ENCODE assay signal across 11 cellular contexts in the genomic region with DNA sequence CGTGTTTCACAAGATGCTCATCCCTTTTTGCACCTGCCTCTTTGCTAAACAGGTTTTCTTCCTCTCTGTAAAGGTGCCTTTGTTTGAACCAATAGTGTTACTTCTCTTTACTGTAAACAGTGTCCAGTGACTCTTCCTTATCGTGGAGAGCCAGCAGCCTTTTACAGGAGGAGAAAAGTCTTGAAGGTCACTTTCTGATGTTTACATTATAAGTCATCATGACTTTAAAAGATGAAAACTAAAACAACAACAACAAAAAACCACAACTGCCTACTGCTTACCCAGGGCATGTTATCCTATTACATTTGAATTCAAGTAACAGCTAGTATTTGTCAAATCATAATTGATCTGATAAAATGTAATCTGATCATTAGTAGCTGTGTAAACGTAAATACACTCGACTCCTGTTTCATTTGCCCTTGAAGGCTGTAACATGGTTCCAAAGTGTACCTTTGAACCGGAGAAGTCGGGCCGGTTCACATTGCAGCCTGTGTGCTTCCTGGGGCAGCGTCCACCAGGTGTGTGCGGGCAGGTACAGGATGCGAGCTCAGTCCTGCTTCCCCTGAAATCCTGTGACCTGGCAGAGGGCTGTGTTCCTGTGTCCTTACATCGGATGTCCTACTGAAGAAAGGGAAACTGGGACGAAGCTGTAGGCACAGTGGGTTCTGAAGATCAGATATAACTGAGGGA.
DNase-seq lines count a peak whose midpoint lies in the region; ATAC-seq, FAIRE-seq and TF ChIP-seq lines count a peak whose summit lies in the region.
"Had no signal": no experiment of that assay in that cellular context is flagged by ENCODE, and none has a peak within 500 bp of the region (broad histone marks: within the 10 kb centered on the region; RNA-seq: fewer than 3 reads in every experiment).

No MANE protein-coding gene starts in this region.

- no peak overlapping the region for H2AFZ ChIP-seq in H9 (ENCODE audit: low read length)

- no peak overlapping the region for H3T11ph ChIP-seq in H9 (ENCODE audit: low read length)

- H3K4me1 Mint-ChIP-seq in H9 (peaks cover 18 to 21% of the 10 kb centered on the region in 2 experiments), MCF 10A (ENCODE audit: insufficient read depth, unreplicated experiment) (peaks cover 36% of the 10 kb centered on the region)
- H3K4me1 Mint-ChIP-seq in activated T-cell treated with anti-CD3 and anti-CD28 coated beads, Interleukin-2, amount 50 U/mL, for 72 hours (ENCODE audit: low read depth) = peaks cover 30% of the 10 kb centered on the region

- no peak overlapping the region for H2BK12ac ChIP-seq in H9 (ENCODE audit: insufficient read length, low read depth, low read length)

- no peaks in the 10 kb centered on the region for H3K27me3 ChIP-seq in H9 (ENCODE audit: insufficient read depth, low read length)
- no peaks in the 10 kb centered on the region for H3K27me3 ChIP-seq in small intestine (ENCODE audit: control insufficient read depth in 2 of 2, insufficient read depth in 2 of 2, low read length in 2 of 2)

- H3K4me2 ChIP-seq in H9 (ENCODE audit: insufficient read depth, insufficient read length, low read length) = no peak overlapping the region

- no peak overlapping the region for H2AK5ac ChIP-seq in H9 (ENCODE audit: insufficient read length, low read length)

- no CpG with 5 or more reads among the region's 12 CpGs for WGBS in H9 (ENCODE audit: extremely low coverage, insufficient read length, low lambda C conversion rate)
- WGBS in small intestine, 3 donors = 12 to 46% (median 23%) methylated on average over 12 of the region's 12 CpGs

- H2BK5ac ChIP-seq in H9 (ENCODE audit: insufficient read length, low read length) = no peak overlapping the region

- no peak overlapping the region for H2BK15ac ChIP-seq in H9 (ENCODE audit: low read depth, low read length)

- H3K79me2 ChIP-seq in H9 (ENCODE audit: insufficient read depth, low read length) = no peaks in the 10 kb centered on the region

- peaks cover 0 to 2% of the 10 kb centered on the region in 2 experiments; a peak in 2 of 5 replicates for H3K9me3 Mint-ChIP-seq in H9
- H3K9me3 Mint-ChIP-seq in MCF 10A (ENCODE audit: unreplicated experiment) = no peaks in the 10 kb centered on the region
- H3K9me3 Mint-ChIP-seq in activated T-cell treated with anti-CD3 and anti-CD28 coated beads, Interleukin-2, amount 50 U/mL, for 72 hours = no peaks in the 10 kb centered on the region

- H3K14ac ChIP-seq in H9 (ENCODE audit: insufficient read depth, low read length) = no peak overlapping the region

- no peaks in the 10 kb centered on the region for H4K20me1 ChIP-seq in H9 (ENCODE audit: control insufficient read depth, insufficient read depth, insufficient read length)

- H3K4me1 ChIP-seq in H9 (ENCODE audit: insufficient read depth, low read length) = peaks cover 1% of the 10 kb centered on the region; the same call in 1 of the 2 replicates
- H3K4me1 ChIP-seq in small intestine (ENCODE audit: control insufficient read depth in 2 of 2, insufficient read depth in 1 of 2, low read depth in 1 of 2, low read length in 1 of 2) = peaks cover 0 to 2% of the 10 kb centered on the region in 2 donors

- no peak overlapping the region for H2BK120ac ChIP-seq in H9 (ENCODE audit: low read depth, low read length, poor library complexity, severe bottlenecking)

- no peak overlapping the region for H3K9ac ChIP-seq in H9 (ENCODE audit: extremely low read depth, insufficient read length, low read length)

- H3K4me3 ChIP-seq in small intestine (ENCODE audit: low read depth in 1 of 2, low read length in 2 of 2) = no peak overlapping the region

- no peaks in the 10 kb centered on the region for H3K23me2 ChIP-seq in H9 (ENCODE audit: insufficient read length, low read depth, low read length, poor library complexity, severe bottlenecking)

- H3K56ac ChIP-seq in H9 (ENCODE audit: insufficient read length, low read depth, low read length) = no peak overlapping the region

- no peaks in the 10 kb centered on the region for H3K9me3 ChIP-seq in H9 (ENCODE audit: control insufficient read depth, low read depth, low read length)
- H3K9me3 ChIP-seq in small intestine (ENCODE audit: control insufficient read depth, low read depth) = no peaks in the 10 kb centered on the region

- no peak for FAIRE-seq in small intestine (lab: Jason Lieb, UNC)

- no peak overlapping the region for H3K23ac ChIP-seq in H9 (ENCODE audit: insufficient read length, low read depth, low read length)

- POLR2A ChIA-PET in MCF 10A (lab: Yijun Ruan, JAX) = interaction anchor here (0.5 to 2.0 kb wide), 8 partner anchors 9 to 1022 kb away, joined by 3 to 11 read pairs (median 5); no protein-coding TSS in a partner anchor

- no peak overlapping the region for H3K4ac ChIP-seq in H9 (ENCODE audit: low read depth, low read length)

- no peak overlapping the region for H4K5ac ChIP-seq in H9 (ENCODE audit: insufficient read length, low read depth, low read length)

- H3K18ac ChIP-seq in H9 (ENCODE audit: insufficient read length, low read depth, low read length) = no peak overlapping the region

- H4K91ac ChIP-seq in H9 (ENCODE audit: insufficient read length, low read depth, low read length) = no peak overlapping the region

- H3K27me3 Mint-ChIP-seq in H9 (ENCODE audit: low read depth) = no peaks in the 10 kb centered on the region
- H3K27me3 Mint-ChIP-seq in MCF 10A (ENCODE audit: insufficient read depth, unreplicated experiment) = no peaks in the 10 kb centered on the region
- no peaks in the 10 kb centered on the region for H3K27me3 Mint-ChIP-seq in activated T-cell treated with anti-CD3 and anti-CD28 coated beads, Interleukin-2, amount 50 U/mL, for 72 hours (ENCODE audit: low read depth)

- H3K36me3 Mint-ChIP-seq in H9 (ENCODE audit: insufficient read depth in 1 of 3, low read depth in 3 of 3) (peaks cover 3 to 5% (median 4%) of the 10 kb centered on the region in 3 experiments; a peak in 6 of 7 replicates), MCF 10A (ENCODE audit: insufficient read depth, unreplicated experiment) (no peaks in the 10 kb centered on the region)
- peaks cover 0 to 5% of the 10 kb centered on the region in 2 donors for H3K36me3 Mint-ChIP-seq in activated T-cell treated with anti-CD3 and anti-CD28 coated beads, Interleukin-2, amount 50 U/mL, for 72 hours (ENCODE audit: insufficient read depth in 2 of 2)

- no peaks in the 10 kb centered on the region for H3K36me3 ChIP-seq in small intestine (ENCODE audit: control insufficient read depth in 2 of 2, insufficient read depth in 2 of 2, low read length in 2 of 2)

- TF ChIP-seq CTCF in H9 (conservative IDR thresholded peaks at IDR 0.05) (no peak), MCF 10A (IDR thresholded peaks at IDR 0.05; ENCODE audit: unreplicated experiment) (no peak)

- intact Hi-C loops in MCF 10A (cut with micrococcal nuclease) = no loop called here

- BruUV-seq in MCF 10A (replicated peaks; lab: Mats Ljungman, UMichigan) = no TSS peak

- no peak overlapping the region for H2BK20ac ChIP-seq in H9 (ENCODE audit: low read depth, low read length, poor library complexity, severe bottlenecking)

- DNase-seq in H9 = no peak
- peak; percentile 76 for DNase-seq in NCI-H2196 (lab: John Stamatoyannopoulos, UW; ENCODE audit: unreplicated experiment)
- no peak for DNase-seq in MCF 10A (ENCODE audit: unreplicated experiment)
- peak; percentile 84 for DNase-seq in small intestine
- DNase-seq in effector CD4-positive, alpha-beta T cell = no peak
- no peak for DNase-seq in activated CD4-positive, alpha-beta T cell treated with anti-CD3 and anti-CD28 coated beads, Interleukin-2, amount 50 U/mL, for 1 hour
- DNase-seq in activated T-cell treated with anti-CD3 and anti-CD28 coated beads, Interleukin-2, amount 50 U/mL, for 72 hours = no peak
- DNase-seq: activated CD8-positive, alpha-beta memory T cell treated with anti-CD3 and anti-CD28 coated beads for 24 hours; NCI-H774; T-helper 2 cell had no signal

- CTCF ChIA-PET in MCF 10A (lab: Yijun Ruan, JAX) = interaction anchor here (0.6 to 2.0 kb wide), 5 partner anchors 9 to 731 kb away, joined by 3 to 8 read pairs (median 4); no protein-coding TSS in a partner anchor

- no peak overlapping the region for H4K8ac ChIP-seq in H9 (replicated peaks; ENCODE audit: insufficient read length, low read depth, low read length)

- H3K4me3 Mint-ChIP-seq in H9 (no peak overlapping the region), MCF 10A (ENCODE audit: unreplicated experiment) (no peak overlapping the region)
- no peak overlapping the region for H3K4me3 Mint-ChIP-seq in activated T-cell treated with anti-CD3 and anti-CD28 coated beads, Interleukin-2, amount 50 U/mL, for 72 hours

- no peaks in the 10 kb centered on the region for H3K79me1 ChIP-seq in H9 (ENCODE audit: insufficient read depth, low read depth, low read length, poor library complexity, severe bottlenecking)

- H3K27ac ChIP-seq in H9 (ENCODE audit: insufficient read length, low read depth, low read length) (no peak overlapping the region), small intestine (ENCODE audit: low read depth in 1 of 2, low read length in 1 of 2) (no peak overlapping the region)

- H3K27ac Mint-ChIP-seq in H9 (peak overlapping the region in 2 of 3 experiments; percentile 50 to 66; a peak in 2 of 7 replicates), MCF 10A (ENCODE audit: low read depth, unreplicated experiment) (peak overlapping the region; percentile 35)
- H3K27ac Mint-ChIP-seq in activated T-cell treated with anti-CD3 and anti-CD28 coated beads, Interleukin-2, amount 50 U/mL, for 72 hours = no peak overlapping the region

- no peak for ATAC-seq in activated T-cell treated with anti-CD3 and anti-CD28 coated beads, Interleukin-2, amount 50 U/mL, for 72 hours (replicated peaks in 1 of 2)
- ATAC-seq in HG03097 (IDR thresholded peaks at IDR 0.05; ENCODE audit: low FRiP score, unreplicated experiment) = no peak

Comparison
In these comparisons a context has a peak if more than half of its experiments do, and no peak if none do; other contexts are left out.
1. DNase-seq: peak in NCI-H2196 (single experiment) and small intestine (single experiment); none in H9 (single experiment), MCF 10A (single experiment), effector CD4-positive, alpha-beta T cell (single experiment), activated CD4-positive, alpha-beta T cell treated with anti-CD3 and anti-CD28 coated beads, Interleukin-2, amount 50 U/mL, for 1 hour (single experiment) and activated T-cell treated with anti-CD3 and anti-CD28 coated beads, Interleukin-2, amount 50 U/mL, for 72 hours (0 of 2).